In genomic region chr6:113829702-113830058, GRCh38 we compare ENCODE assay signal across 18 cellular contexts. TPM values are rescaled to one million over a fixed set of nuclear protein-coding genes. Genes with fewer than 3 reads are reported as not detected.
DNase-seq lines count a peak whose midpoint lies in the region; ATAC-seq and TF ChIP-seq lines count a peak whose summit lies in the region.
"Had no signal": no experiment of that assay in that cellular context is flagged by ENCODE, and none has a peak within 500 bp of the region (broad histone marks: within the 10 kb centered on the region; RNA-seq: fewer than 3 reads in every experiment).

No MANE protein-coding gene starts in this region.

- no peak overlapping the region for H3K27ac Mint-ChIP-seq in activated naive CD4-positive, alpha-beta T cell treated with anti-CD3 and anti-CD28 coated beads, Interleukin-2, amount 50 U/mL, for 72 hours
- H3K27ac Mint-ChIP-seq in activated T-cell treated with anti-CD3 and anti-CD28 coated beads, Interleukin-2, amount 50 U/mL, for 24 hours = no peak overlapping the region
- H3K27ac Mint-ChIP-seq: activated CD8-positive, alpha-beta T cell treated with anti-CD3 and anti-CD28 coated beads, Interleukin-2, amount 10 ng/mL, durations not matched to agents 7 days and 5 days; activated T-helper 1 cell treated with anti-CD3 and anti-CD28 coated beads, Interleukin-12 subunit alpha, Interleukin-12 subunit beta, Interleukin-2, Interleukin-4 antibody, amounts not matched to agents 30 ng/mL and 10 ng/mL and 1 ng/mL, durations not matched to agents 14 hours and 24 hours and 36 hours; dendritic cell treated with granulocyte-macrophage colony-stimulating factor and Interleukin-4, amounts not matched to agents 40 ng/mL and 50 ng/mL, for 4 days; natural killer cell; T-helper 1 cell treated with Interleukin-12 subunit alpha and Interleukin-12 subunit beta and Interleukin-4 antibody, amounts not matched to agents 30 μg/mL and 1 μg/mL, for 36 hours had no signal

- TF ChIP-seq CTCF in AG09309 (IDR thresholded peaks at IDR 0.05; ENCODE audit: control insufficient read depth, insufficient read depth, low read depth, low read length, missing control alignments) (no peak), mucosa of descending colon (IDR thresholded peaks at IDR 0.05) (no peak)

- H3K27me3 Mint-ChIP-seq in activated T-cell treated with anti-CD3 and anti-CD28 coated beads, Interleukin-2, amount 50 U/mL, for 24 hours = peaks cover 11% of the 10 kb centered on the region
- H3K27me3 Mint-ChIP-seq: dendritic cell treated with granulocyte-macrophage colony-stimulating factor and Interleukin-4, amounts not matched to agents 40 ng/mL and 50 ng/mL, for 4 days had no signal

- no peaks in the 10 kb centered on the region for H3K9me3 Mint-ChIP-seq in activated naive CD4-positive, alpha-beta T cell treated with anti-CD3 and anti-CD28 coated beads, Interleukin-2, amount 50 U/mL, for 72 hours
- no peaks in the 10 kb centered on the region for H3K9me3 Mint-ChIP-seq in activated T-cell treated with anti-CD3 and anti-CD28 coated beads, Interleukin-2, amount 50 U/mL, for 24 hours
- H3K9me3 Mint-ChIP-seq: activated T-helper 1 cell treated with anti-CD3 and anti-CD28 coated beads, Interleukin-12 subunit alpha, Interleukin-12 subunit beta, Interleukin-2, Interleukin-4 antibody, amounts not matched to agents 30 ng/mL and 10 ng/mL and 1 ng/mL, durations not matched to agents 14 hours and 24 hours and 36 hours; natural killer cell; T-helper 1 cell treated with Interleukin-12 subunit alpha and Interleukin-12 subunit beta and Interleukin-4 antibody, amounts not matched to agents 30 μg/mL and 1 μg/mL, for 36 hours had no signal

- H3K36me3 Mint-ChIP-seq in activated naive CD4-positive, alpha-beta T cell treated with anti-CD3 and anti-CD28 coated beads, Interleukin-2, amount 50 U/mL, for 72 hours = no peaks in the 10 kb centered on the region
- no peaks in the 10 kb centered on the region for H3K36me3 Mint-ChIP-seq in activated T-cell treated with anti-CD3 and anti-CD28 coated beads, Interleukin-2, amount 50 U/mL, for 24 hours (ENCODE audit: low read depth)
- H3K36me3 Mint-ChIP-seq: natural killer cell had no signal

- peaks cover 9% of the 10 kb centered on the region for H3K4me1 ChIP-seq in endocrine pancreas (ENCODE audit: control insufficient read depth, insufficient read depth, low read length)
- peaks cover 13% of the 10 kb centered on the region for H3K4me1 ChIP-seq in mucosa of descending colon (ENCODE audit: low read depth)

- H3K9ac ChIP-seq in endocrine pancreas (ENCODE audit: control insufficient read depth, insufficient read depth, low read length) = no peak overlapping the region

- no peak overlapping the region for H3K27ac ChIP-seq in caudate nucleus (ENCODE audit: low read depth, low read length)
- H3K27ac ChIP-seq: esophagus muscularis mucosa had no signal

- no peaks in the 10 kb centered on the region for H3K4me1 Mint-ChIP-seq in activated T-cell treated with anti-CD3 and anti-CD28 coated beads, Interleukin-2, amount 50 U/mL, for 24 hours (ENCODE audit: low read depth)
- H3K4me1 Mint-ChIP-seq: natural killer cell had no signal

- no peaks in the 10 kb centered on the region for H3K27me3 ChIP-seq in endocrine pancreas (ENCODE audit: control insufficient read depth, insufficient read depth, low read length)
- H3K27me3 ChIP-seq: esophagus muscularis mucosa had no signal

- peak; percentile 69 for DNase-seq in AG09309 (ENCODE audit: low read depth)
- DNase-seq in NCI-H226 = peak; percentile 20
- DNase-seq in mucosa of descending colon = peak in 1 of 3 donors; percentile 65
- no peak for DNase-seq in activated naive CD4-positive, alpha-beta T cell treated with anti-CD3 and anti-CD28 coated beads, Interleukin-2, amount 50 U/mL, for 72 hours (ENCODE audit: low spot score in 2 of 2)
- no peak for DNase-seq in activated T-cell treated with anti-CD3 and anti-CD28 coated beads, Interleukin-2, amount 50 U/mL, for 24 hours
- DNase-seq in caudate nucleus (lab: John Stamatoyannopoulos, UW) = no peak
- DNase-seq: activated CD8-positive, alpha-beta T cell treated with anti-CD3 and anti-CD28 coated beads, Interleukin-2, amount 10 ng/mL, durations not matched to agents 7 days and 5 days; COR-L47; natural killer cell; NCI-H1436 had no signal

- H3K9me3 ChIP-seq in endocrine pancreas (ENCODE audit: control insufficient read depth, low read length) (no peaks in the 10 kb centered on the region), mucosa of descending colon (no peaks in the 10 kb centered on the region)
- H3K9me3 ChIP-seq: esophagus muscularis mucosa had no signal

- H3K4me3 ChIP-seq in AG09309 (ENCODE audit: control insufficient read depth, low read depth, low read length) (no peak overlapping the region), endocrine pancreas (ENCODE audit: control insufficient read depth, insufficient read depth, low read length) (peak overlapping the region; percentile 7), mucosa of descending colon (no peak overlapping the region)
- H3K4me3 ChIP-seq: esophagus muscularis mucosa had no signal

- H3K36me3 ChIP-seq in endocrine pancreas (ENCODE audit: control insufficient read depth, insufficient read depth, low read length) = no peaks in the 10 kb centered on the region
- H3K36me3 ChIP-seq in mucosa of descending colon (ENCODE audit: low read depth) = no peaks in the 10 kb centered on the region
- H3K36me3 ChIP-seq: esophagus muscularis mucosa had no signal

- ATAC-seq in mucosa of descending colon = peak; percentile 94
- no peak for ATAC-seq in GM21381 (IDR thresholded peaks at IDR 0.05; ENCODE audit: unreplicated experiment)
- ATAC-seq in activated naive CD4-positive, alpha-beta T cell treated with anti-CD3 and anti-CD28 coated beads, Interleukin-2, amount 50 U/mL, for 72 hours = no peak
- ATAC-seq: activated CD8-positive, alpha-beta T cell treated with anti-CD3 and anti-CD28 coated beads, Interleukin-2, amount 10 ng/mL, durations not matched to agents 7 days and 5 days; natural killer cell; Right ventricle myocardium inferior had no signal

- no peak overlapping the region for H3K4me3 Mint-ChIP-seq in activated T-cell treated with anti-CD3 and anti-CD28 coated beads, Interleukin-2, amount 50 U/mL, for 24 hours
- H3K4me3 Mint-ChIP-seq: activated CD8-positive, alpha-beta T cell treated with anti-CD3 and anti-CD28 coated beads, Interleukin-2, amount 10 ng/mL, durations not matched to agents 7 days and 5 days; activated T-helper 1 cell treated with anti-CD3 and anti-CD28 coated beads, Interleukin-12 subunit alpha, Interleukin-12 subunit beta, Interleukin-2, Interleukin-4 antibody, amounts not matched to agents 30 ng/mL and 10 ng/mL and 1 ng/mL, durations not matched to agents 14 hours and 24 hours and 36 hours; dendritic cell treated with granulocyte-macrophage colony-stimulating factor and Interleukin-4, amounts not matched to agents 40 ng/mL and 50 ng/mL, for 4 days; natural killer cell; T-helper 1 cell treated with Interleukin-12 subunit alpha and Interleukin-12 subunit beta and Interleukin-4 antibody, amounts not matched to agents 30 μg/mL and 1 μg/mL, for 36 hours had no signal

- intact Hi-C loops in mucosa of descending colon (cut with DNase I, micrococcal nuclease) = no loop called here

RNA-seq across cellular contexts. Expression of gene MARCKS, which starts 27.5 kb away (rescaled TPM):
- 100 to 1,000 TPM; 131 to 245 (median 136) TPM for total RNA-seq in mucosa of descending colon
- total RNA-seq in activated naive CD4-positive, alpha-beta T cell treated with anti-CD3 and anti-CD28 coated beads, Interleukin-2, amount 50 U/mL, for 72 hours = under 1 TPM; 0.05 to 0.21 TPM
- total RNA-seq: G401 had no signal

Comparison
In these comparisons a context has a peak if more than half of its experiments do, and no peak if none do; other contexts are left out.
1. DNase-seq: peak in AG09309 (single experiment) and NCI-H226 (single experiment); none in activated naive CD4-positive, alpha-beta T cell treated with anti-CD3 and anti-CD28 coated beads, Interleukin-2, amount 50 U/mL, for 72 hours (0 of 2), activated T-cell treated with anti-CD3 and anti-CD28 coated beads, Interleukin-2, amount 50 U/mL, for 24 hours (single experiment) and caudate nucleus (0 of 61).
2. RNA of gene MARCKS, which starts 27.5 kb away (total RNA-seq): 131 to 245 TPM in mucosa of descending colon; 0.05 to 0.21 TPM in activated naive CD4-positive, alpha-beta T cell treated with anti-CD3 and anti-CD28 coated beads, Interleukin-2, amount 50 U/mL, for 72 hours; every median in the first group is over 100 times any median in the second.